In genomic region chr19:56111601-56112312, GRCh38 we compare ENCODE assay signal across 1 cellular context.
TF ChIP-seq lines count a peak whose summit lies in the region.

No MANE protein-coding gene starts in this region.

TF ChIP-seq in HepG2, 621 proteins besides CTCF, POLR2A, EP300 and RAD21:
- TF ChIP-seq ZNF512 (CRISPR knock-in tag; IDR thresholded peaks at IDR 0.05), result no peak
- no peak for TF ChIP-seq MEIS2 (CRISPR knock-in tag; IDR thresholded peaks at IDR 0.05)
- no peak for TF ChIP-seq ZKSCAN5 (CRISPR knock-in tag; IDR thresholded peaks at IDR 0.05)
- TF ChIP-seq ZNF770 (CRISPR knock-in tag; IDR thresholded peaks at IDR 0.05), result peak; percentile 81; the same call in 1 of the 2 replicates
- no peak for TF ChIP-seq NBN (conservative IDR thresholded peaks at IDR 0.05)
- no peak for TF ChIP-seq HOXA9 (CRISPR knock-in tag; IDR thresholded peaks at IDR 0.05; ENCODE audit: borderline replicate concordance)
- no peak for TF ChIP-seq ARHGAP35 (CRISPR knock-in tag; IDR thresholded peaks at IDR 0.05; ENCODE audit: borderline replicate concordance)
- no peak for TF ChIP-seq ZNF598 (CRISPR knock-in tag; IDR thresholded peaks at IDR 0.05; ENCODE audit: borderline replicate concordance)
- no peak for TF ChIP-seq ZNF101 (CRISPR knock-in tag; IDR thresholded peaks at IDR 0.05; ENCODE audit: borderline replicate concordance, low read depth)
- TF ChIP-seq ZNF331 (CRISPR knock-in tag; IDR thresholded peaks at IDR 0.05), result no peak
- TF ChIP-seq NCOA1 (CRISPR knock-in tag; IDR thresholded peaks at IDR 0.05), result 0 out of 2 replicates have a peak, but pooled peaks have one; percentile 0
- TF ChIP-seq RXRA (CRISPR knock-in tag; IDR thresholded peaks at IDR 0.05), result no peak
- TF ChIP-seq ZKSCAN8 (CRISPR knock-in tag; IDR thresholded peaks at IDR 0.05; ENCODE audit: borderline replicate concordance), result no peak
- no peak for TF ChIP-seq TP53 (CRISPR knock-in tag; conservative IDR thresholded peaks at IDR 0.05)
- peak; percentile 12; the same call in 1 of the 2 replicates for TF ChIP-seq ZBTB33 (CRISPR knock-in tag; IDR thresholded peaks at IDR 0.05)
- no peak for TF ChIP-seq DMAP1 (CRISPR knock-in tag; IDR thresholded peaks at IDR 0.05)
- TF ChIP-seq ZNF557 (CRISPR knock-in tag; IDR thresholded peaks at IDR 0.05), result no peak
- no peak for TF ChIP-seq HES4 (CRISPR knock-in tag; IDR thresholded peaks at IDR 0.05; ENCODE audit: borderline replicate concordance)
- no peak for TF ChIP-seq TCF12 (IDR thresholded peaks at IDR 0.05)
- 0 out of 2 replicates have a peak, but pooled peaks have one; percentile 31 for TF ChIP-seq TCF12 (CRISPR knock-in tag; IDR thresholded peaks at IDR 0.05)
- TF ChIP-seq PAF1 (CRISPR knock-in tag; IDR thresholded peaks at IDR 0.05), result no peak
- TF ChIP-seq IRX3 (CRISPR knock-in tag; IDR thresholded peaks at IDR 0.05; ENCODE audit: borderline replicate concordance, low read depth), result no peak
- no peak for TF ChIP-seq BRD4 (CRISPR knock-in tag; IDR thresholded peaks at IDR 0.05)
- no peak for TF ChIP-seq ZNF510 (CRISPR knock-in tag; IDR thresholded peaks at IDR 0.05; ENCODE audit: low read depth)
- TF ChIP-seq PBX2 (CRISPR knock-in tag; IDR thresholded peaks at IDR 0.05), result peak; percentile 58; the same call in 1 of the 2 replicates
- TF ChIP-seq CSRNP1 (CRISPR knock-in tag; IDR thresholded peaks at IDR 0.05), result no peak
- no peak for TF ChIP-seq ZNF33B (CRISPR knock-in tag; IDR thresholded peaks at IDR 0.05)
- TF ChIP-seq ZFP36 (IDR thresholded peaks at IDR 0.05; ENCODE audit: borderline replicate concordance, low read depth, low read length, partially characterized antibody), result no peak
- 0 out of 2 replicates have a peak, but pooled peaks have one; percentile 11 for TF ChIP-seq NFYB (CRISPR knock-in tag; IDR thresholded peaks at IDR 0.05)
- TF ChIP-seq CREB3 (CRISPR knock-in tag; IDR thresholded peaks at IDR 0.05), result no peak
- no peak for TF ChIP-seq SMAD9 (CRISPR knock-in tag; IDR thresholded peaks at IDR 0.05)
- no peak for TF ChIP-seq HNF4G (IDR thresholded peaks at IDR 0.05; ENCODE audit: borderline replicate concordance, low read depth, low read length)
- no peak for TF ChIP-seq HNF4G (CRISPR knock-in tag; IDR thresholded peaks at IDR 0.05; ENCODE audit: borderline replicate concordance, low read depth)
- TF ChIP-seq SIN3A (IDR thresholded peaks at IDR 0.05; ENCODE audit: borderline replicate concordance, low read depth, low read length), result 0 out of 2 replicates have a peak, but pooled peaks have one; percentile 1
- TF ChIP-seq SP2 (CRISPR knock-in tag; IDR thresholded peaks at IDR 0.05), result peak; percentile 69; the same call in 1 of the 2 replicates
- no peak for TF ChIP-seq ZMYM3 (CRISPR knock-in tag; IDR thresholded peaks at IDR 0.05)
- no peak for TF ChIP-seq ZFP82 (CRISPR knock-in tag; IDR thresholded peaks at IDR 0.05; ENCODE audit: borderline replicate concordance)
- no peak for TF ChIP-seq ZNF841 (CRISPR knock-in tag; IDR thresholded peaks at IDR 0.05; ENCODE audit: borderline replicate concordance)
- TF ChIP-seq ARID4A (CRISPR knock-in tag; IDR thresholded peaks at IDR 0.05; ENCODE audit: borderline replicate concordance), result no peak
- no peak for TF ChIP-seq ZNF136 (CRISPR knock-in tag; IDR thresholded peaks at IDR 0.05; ENCODE audit: low read depth)
- TF ChIP-seq ZNF800 (CRISPR knock-in tag; IDR thresholded peaks at IDR 0.05), result no peak
- no peak for TF ChIP-seq LBX2 (CRISPR knock-in tag; IDR thresholded peaks at IDR 0.05; ENCODE audit: borderline replicate concordance)
- no peak for TF ChIP-seq JUND (CRISPR knock-in tag; IDR thresholded peaks at IDR 0.05)
- TF ChIP-seq ZSCAN29 (CRISPR knock-in tag; conservative IDR thresholded peaks at IDR 0.05), result no peak
TF ChIP-seq in HepG2: peak in this region for 8.
